Comparison of ENCODE assay signal across 20 cellular contexts in the genomic region with DNA sequence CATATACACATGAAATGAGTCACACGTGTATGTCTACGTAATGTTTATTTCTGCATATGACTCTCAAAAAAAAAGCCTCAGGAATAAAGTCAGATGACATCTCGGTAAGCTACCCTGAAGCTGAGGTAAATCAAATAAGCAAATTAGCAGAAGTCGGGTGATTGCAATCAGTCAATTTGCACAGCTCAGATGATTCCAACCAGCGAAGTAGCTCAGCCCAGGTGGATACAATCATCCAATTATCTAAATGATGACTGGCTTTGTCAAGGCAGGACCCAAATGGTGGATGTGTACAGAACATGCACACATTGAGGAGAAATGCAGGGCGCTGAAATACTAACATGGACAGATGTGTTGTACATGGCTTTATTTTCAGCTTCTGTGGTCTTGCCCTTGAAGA.
"Had no signal": no experiment of that assay in that cellular context is flagged by ENCODE, and none has a peak within 500 bp of the region (broad histone marks: within the 10 kb centered on the region; RNA-seq: fewer than 3 reads in every experiment).

No MANE protein-coding gene starts in this region.

- DNase-seq: activated CD4-positive, alpha-beta memory T cell treated with anti-CD3 and anti-CD28 coated beads, Interleukin-2, amount 10 ng/mL, durations not matched to agents 7 days and 5 days; activated CD4-positive, alpha-beta T cell treated with anti-CD3 and anti-CD28 coated beads for 48 hours; activated CD4-positive, CD25-positive, alpha-beta regulatory T cell; activated CD8-positive, alpha-beta memory T cell treated with anti-CD3 and anti-CD28 coated beads, Interleukin-2, amount 10 ng/mL, durations not matched to agents 7 days and 5 days; activated naive CD4-positive, alpha-beta T cell treated with anti-CD3 and anti-CD28 coated beads for 36 hours; aorta; colonic mucosa; endodermal cell; foreskin fibroblast; natural killer cell; sigmoid colon; spleen; stimulated activated naive B cell treated with anti-CD40 and anti-IgM and Interleukin-4, amounts not matched to agents 10 μg/mL and 1 μg/mL and 100 μg/mL, for 72 hours; upper lobe of right lung had no signal

- H3K27me3 ChIP-seq: colonic mucosa, neutrophil, sigmoid colon, spleen, upper lobe of right lung had no signal

- ATAC-seq: activated CD8-positive, alpha-beta memory T cell treated with anti-CD3 and anti-CD28 coated beads, Interleukin-2, amount 10 ng/mL, durations not matched to agents 7 days and 5 days; natural killer cell; stimulated activated naive B cell treated with anti-CD40 and anti-IgM and Interleukin-4, amounts not matched to agents 10 μg/mL and 1 μg/mL and 100 μg/mL, for 72 hours; upper lobe of right lung had no signal

- H3K27ac Mint-ChIP-seq: activated CD4-positive, alpha-beta memory T cell treated with anti-CD3 and anti-CD28 coated beads, Interleukin-2, amount 10 ng/mL, durations not matched to agents 7 days and 5 days; activated CD8-positive, alpha-beta memory T cell treated with anti-CD3 and anti-CD28 coated beads, Interleukin-2, amount 10 ng/mL, durations not matched to agents 7 days and 5 days; activated naive CD4-positive, alpha-beta T cell treated with anti-CD3 and anti-CD28 coated beads for 36 hours; endodermal cell; natural killer cell; stimulated activated naive B cell treated with anti-CD40 and anti-IgM and Interleukin-4, amounts not matched to agents 10 μg/mL and 1 μg/mL and 100 μg/mL, for 72 hours; T-helper 2 cell treated with Interferon-gamma antibody and Interleukin-4, amounts not matched to agents 5 μg/mL and 100 μg/mL, for 36 hours had no signal

- H3K4me3 Mint-ChIP-seq: activated CD4-positive, alpha-beta memory T cell treated with anti-CD3 and anti-CD28 coated beads, Interleukin-2, amount 10 ng/mL, durations not matched to agents 7 days and 5 days; activated CD8-positive, alpha-beta memory T cell treated with anti-CD3 and anti-CD28 coated beads, Interleukin-2, amount 10 ng/mL, durations not matched to agents 7 days and 5 days; activated naive CD4-positive, alpha-beta T cell treated with anti-CD3 and anti-CD28 coated beads for 36 hours; central memory CD8-positive, alpha-beta T cell; endodermal cell; natural killer cell; stimulated activated naive B cell treated with anti-CD40 and anti-IgM and Interleukin-4, amounts not matched to agents 10 μg/mL and 1 μg/mL and 100 μg/mL, for 72 hours; T-helper 2 cell treated with Interferon-gamma antibody and Interleukin-4, amounts not matched to agents 5 μg/mL and 100 μg/mL, for 36 hours had no signal

- H3K9me3 ChIP-seq: colonic mucosa, neutrophil, thoracic aorta, upper lobe of right lung had no signal

- H3K36me3 ChIP-seq: colonic mucosa, neutrophil, sigmoid colon, spleen, thoracic aorta, upper lobe of right lung had no signal

- H3K4me1 ChIP-seq: colonic mucosa, parathyroid adenoma, sigmoid colon, spleen, upper lobe of right lung had no signal

- H3K4me3 ChIP-seq: colonic mucosa, sigmoid colon, spleen, thoracic aorta, upper lobe of right lung had no signal

- H3K9me3 Mint-ChIP-seq: activated naive CD4-positive, alpha-beta T cell treated with anti-CD3 and anti-CD28 coated beads for 36 hours; central memory CD8-positive, alpha-beta T cell had no signal

- H3K27me3 Mint-ChIP-seq: activated CD4-positive, alpha-beta memory T cell treated with anti-CD3 and anti-CD28 coated beads, Interleukin-2, amount 10 ng/mL, durations not matched to agents 7 days and 5 days; activated CD8-positive, alpha-beta memory T cell treated with anti-CD3 and anti-CD28 coated beads, Interleukin-2, amount 10 ng/mL, durations not matched to agents 7 days and 5 days; central memory CD8-positive, alpha-beta T cell; stimulated activated naive B cell treated with anti-CD40 and anti-IgM and Interleukin-4, amounts not matched to agents 10 μg/mL and 1 μg/mL and 100 μg/mL, for 72 hours had no signal

- H3K36me3 Mint-ChIP-seq: activated CD8-positive, alpha-beta memory T cell treated with anti-CD3 and anti-CD28 coated beads, Interleukin-2, amount 10 ng/mL, durations not matched to agents 7 days and 5 days; natural killer cell; stimulated activated naive B cell treated with anti-CD40 and anti-IgM and Interleukin-4, amounts not matched to agents 10 μg/mL and 1 μg/mL and 100 μg/mL, for 72 hours had no signal

- H3K27ac ChIP-seq: colonic mucosa, epithelial cell of prostate, neutrophil, parathyroid adenoma, sigmoid colon, spleen, thoracic aorta, upper lobe of right lung had no signal

- H3K4me1 Mint-ChIP-seq: activated CD4-positive, alpha-beta memory T cell treated with anti-CD3 and anti-CD28 coated beads, Interleukin-2, amount 10 ng/mL, durations not matched to agents 7 days and 5 days; activated CD8-positive, alpha-beta memory T cell treated with anti-CD3 and anti-CD28 coated beads, Interleukin-2, amount 10 ng/mL, durations not matched to agents 7 days and 5 days; central memory CD8-positive, alpha-beta T cell; natural killer cell; stimulated activated naive B cell treated with anti-CD40 and anti-IgM and Interleukin-4, amounts not matched to agents 10 μg/mL and 1 μg/mL and 100 μg/mL, for 72 hours had no signal
